Comparison of ENCODE assay signal across 8 cellular contexts in genomic region chr22:21938071-21938822, GRCh38. TPM values are rescaled to one million over a fixed set of nuclear protein-coding genes. Genes with fewer than 3 reads are reported as not detected.
DNase-seq lines count a peak whose midpoint lies in the region; ATAC-seq and TF ChIP-seq lines count a peak whose summit lies in the region.

No MANE protein-coding gene starts in this region.

- H3K36me3 ChIP-seq in liver (ENCODE audit: control insufficient read depth in 4 of 4, insufficient read depth in 3 of 4, low read depth in 1 of 4, low read length in 3 of 4), result peaks cover 0 to 4% (median 1%) of the 10 kb centered on the region in 4 donors

- H3K9me3 ChIP-seq in liver (ENCODE audit: control insufficient read depth in 4 of 4, low read length in 3 of 4), result no peaks in the 10 kb centered on the region

- peak; percentile 75 to 85 for TF ChIP-seq RAD21 in liver (IDR thresholded peaks at IDR 0.05)

- DNase-seq in AG10803 (ENCODE audit: low read depth), result peak; percentile 85
- DNase-seq in NCI-H526 treated with DMSO at 0.1 percent for 48 hours (lab: John Stamatoyannopoulos, UW), result peak; percentile 72
- DNase-seq in activated CD4-positive, alpha-beta T cell treated with anti-CD3 and anti-CD28 coated beads, Interleukin-2, amount 50 U/mL, for 24 hours (ENCODE audit: low read depth in 1 of 2, low spot score in 1 of 2), result peak; percentile 82 to 95
- DNase-seq in dermis blood vessel endothelial cell, result peak; percentile 97
- DNase-seq in stimulated activated CD4-positive, alpha-beta T cell treated with anti-CD3 and anti-CD28 coated beads, Interleukin-2, amount 100 ng/mL, for 48 hours, result peak; percentile 95 to 96

- TF ChIP-seq CTCF in AG10803 (conservative IDR thresholded peaks at IDR 0.05; ENCODE audit: low read length), result peak; percentile 95
- peak; percentile 99 for TF ChIP-seq CTCF in liver (IDR thresholded peaks at IDR 0.05; ENCODE audit: low read depth, low read length, missing input control)

- no peaks in the 10 kb centered on the region for H3K27me3 ChIP-seq in liver (ENCODE audit: control insufficient read depth in 4 of 4, insufficient read depth in 4 of 4, low read length in 3 of 4)

- H3K4me3 ChIP-seq in AG10803 (ENCODE audit: low read length), result peak overlapping the region; percentile 68
- peak overlapping the region; percentile 53 to 69 (median 68) for H3K4me3 ChIP-seq in liver (ENCODE audit: low read depth in 1 of 3, low read length in 3 of 3)

- peak overlapping the region; percentile 80 to 91 for H3K27ac ChIP-seq in liver (ENCODE audit: low read depth in 1 of 2, low read length in 2 of 2)

- WGBS in liver, result 3% methylated on average over 42 of the region's 42 CpGs

- H3K9ac ChIP-seq in liver (ENCODE audit: low read depth in 1 of 2, low read length in 2 of 2), result peak overlapping the region; percentile 30 to 47

- H3K4me1 ChIP-seq in liver (ENCODE audit: control insufficient read depth in 4 of 4, insufficient read depth in 4 of 4, low read length in 3 of 4), result peaks cover 5 to 38% (median 20%) of the 10 kb centered on the region in 4 donors

- ATAC-seq in GM19035 (IDR thresholded peaks at IDR 0.05; ENCODE audit: unreplicated experiment) (peak; percentile 82), HG03457 (IDR thresholded peaks at IDR 0.05; ENCODE audit: unreplicated experiment) (peak; percentile 79)

TF ChIP-seq in liver, 16 proteins besides CTCF, POLR2A, EP300 and RAD21:
- no peak for TF ChIP-seq HNF4G (IDR thresholded peaks at IDR 0.05)
- TF ChIP-seq, protein P1, sequence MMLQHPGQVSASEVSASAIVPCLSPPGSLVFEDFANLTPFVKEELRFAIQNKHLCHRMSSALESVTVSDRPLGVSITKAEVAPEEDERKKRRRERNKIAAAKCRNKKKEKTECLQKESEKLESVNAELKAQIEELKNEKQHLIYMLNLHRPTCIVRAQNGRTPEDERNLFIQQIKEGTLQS (IDR thresholded peaks at IDR 0.05), result no peak
- TF ChIP-seq EGR1 (IDR thresholded peaks at IDR 0.05; ENCODE audit: low read depth in 2 of 2), result peak; percentile 87 to 89
- peak; percentile 46 for TF ChIP-seq NR2F2 (IDR thresholded peaks at IDR 0.05)
- TF ChIP-seq TAF1 (conservative IDR thresholded peaks at IDR 0.05), result no peak
- peak in 1 of 2 donors; percentile 4 for TF ChIP-seq HNF4A (conservative IDR thresholded peaks at IDR 0.05)
- TF ChIP-seq MAX (IDR thresholded peaks at IDR 0.05), result peak; percentile 87
- TF ChIP-seq ZBTB33 (IDR thresholded peaks at IDR 0.05), result no peak
- TF ChIP-seq JUND (IDR thresholded peaks at IDR 0.05), result no peak
- TF ChIP-seq RXRA (IDR thresholded peaks at IDR 0.05), result peak in 1 of 2 donors; percentile 17
- peak; percentile 98 for TF ChIP-seq YY1 (IDR thresholded peaks at IDR 0.05)
- peak in 1 of 2 donors; percentile 67 for TF ChIP-seq GABPA (IDR thresholded peaks at IDR 0.05 in 1 of 2, conservative IDR thresholded peaks at IDR 0.05 in 1 of 2)
- no peak for TF ChIP-seq FOXA2 (IDR thresholded peaks at IDR 0.05)
- no peak for TF ChIP-seq FOXA1 (IDR thresholded peaks at IDR 0.05)
- TF ChIP-seq, protein P2, sequence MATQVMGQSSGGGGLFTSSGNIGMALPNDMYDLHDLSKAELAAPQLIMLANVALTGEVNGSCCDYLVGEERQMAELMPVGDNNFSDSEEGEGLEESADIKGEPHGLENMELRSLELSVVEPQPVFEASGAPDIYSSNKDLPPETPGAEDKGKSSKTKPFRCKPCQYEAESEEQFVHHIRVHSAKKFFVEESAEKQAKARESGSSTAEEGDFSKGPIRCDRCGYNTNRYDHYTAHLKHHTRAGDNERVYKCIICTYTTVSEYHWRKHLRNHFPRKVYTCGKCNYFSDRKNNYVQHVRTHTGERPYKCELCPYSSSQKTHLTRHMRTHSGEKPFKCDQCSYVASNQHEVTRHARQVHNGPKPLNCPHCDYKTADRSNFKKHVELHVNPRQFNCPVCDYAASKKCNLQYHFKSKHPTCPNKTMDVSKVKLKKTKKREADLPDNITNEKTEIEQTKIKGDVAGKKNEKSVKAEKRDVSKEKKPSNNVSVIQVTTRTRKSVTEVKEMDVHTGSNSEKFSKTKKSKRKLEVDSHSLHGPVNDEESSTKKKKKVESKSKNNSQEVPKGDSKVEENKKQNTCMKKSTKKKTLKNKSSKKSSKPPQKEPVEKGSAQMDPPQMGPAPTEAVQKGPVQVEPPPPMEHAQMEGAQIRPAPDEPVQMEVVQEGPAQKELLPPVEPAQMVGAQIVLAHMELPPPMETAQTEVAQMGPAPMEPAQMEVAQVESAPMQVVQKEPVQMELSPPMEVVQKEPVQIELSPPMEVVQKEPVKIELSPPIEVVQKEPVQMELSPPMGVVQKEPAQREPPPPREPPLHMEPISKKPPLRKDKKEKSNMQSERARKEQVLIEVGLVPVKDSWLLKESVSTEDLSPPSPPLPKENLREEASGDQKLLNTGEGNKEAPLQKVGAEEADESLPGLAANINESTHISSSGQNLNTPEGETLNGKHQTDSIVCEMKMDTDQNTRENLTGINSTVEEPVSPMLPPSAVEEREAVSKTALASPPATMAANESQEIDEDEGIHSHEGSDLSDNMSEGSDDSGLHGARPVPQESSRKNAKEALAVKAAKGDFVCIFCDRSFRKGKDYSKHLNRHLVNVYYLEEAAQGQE (IDR thresholded peaks at IDR 0.05), result no peak
- TF ChIP-seq SP1 (IDR thresholded peaks at IDR 0.05), result peak; percentile 50

RNA-seq across cellular contexts. Expression of gene PPM1F, which starts 14.4 kb away (rescaled TPM):
- 195 and 382 TPM in 2 replicates for total RNA-seq in dermis blood vessel endothelial cell
- total RNA-seq in liver, result 10 to 100 TPM; 11.4 to 15.5 TPM
- polyA plus RNA-seq in liver, result 1 to 10 TPM; 1.8 to 6.4 TPM

RNA-seq across cellular contexts. Expression of gene TOP3B, which starts 44.3 kb away (rescaled TPM):
- 24.4 and 29.6 TPM in 2 replicates for total RNA-seq in dermis blood vessel endothelial cell
- 10 to 100 TPM in 1 of 2 donors, 1 to 10 TPM in 1; 9.7 to 26.9 TPM for total RNA-seq in liver
- 1 to 10 TPM; 6.0 to 7.9 TPM for polyA plus RNA-seq in liver

Comparison
In these comparisons a context has a peak if more than half of its experiments do, and no peak if none do; other contexts are left out.
1. Peak in every context shown above with its lines: DNase-seq, ATAC-seq, H3K4me3 ChIP-seq and H3K27ac ChIP-seq.
2. RNA of gene PPM1F, which starts 14.4 kb away (total RNA-seq): 195 to 382 TPM in dermis blood vessel endothelial cell; 11.4 to 15.5 TPM in liver; every median in the first group is over 10 times any median in the second.